In the genomic region with DNA sequence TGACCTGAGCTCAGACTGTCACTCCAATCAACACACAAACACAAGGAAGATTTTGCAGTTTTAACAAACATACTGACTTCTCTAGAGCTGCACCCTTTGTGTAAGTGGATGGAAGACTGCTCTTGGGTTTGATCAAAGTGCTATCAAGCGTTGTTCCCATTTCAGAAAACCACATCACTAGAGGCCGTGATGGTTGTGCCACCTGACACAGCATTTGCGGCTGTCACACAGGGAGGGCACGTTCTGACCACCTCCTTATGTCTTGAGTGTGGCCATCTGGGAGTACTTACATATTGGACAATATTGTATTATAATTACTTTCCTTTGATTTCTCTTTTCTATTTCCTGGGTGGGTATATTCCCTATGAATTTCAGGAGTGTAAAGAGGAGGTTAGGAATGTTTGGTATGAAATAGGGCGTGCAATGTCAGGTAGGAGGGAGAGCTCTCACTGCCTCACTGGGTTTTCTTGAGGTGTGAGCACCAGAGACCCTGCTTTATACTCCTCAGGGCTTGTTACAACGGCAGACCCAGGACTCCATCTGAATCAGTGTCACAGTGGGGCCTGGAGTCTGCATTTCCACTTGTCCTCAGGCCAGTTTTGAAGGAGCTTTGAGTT, we compare ENCODE assay signal across 12 cellular contexts.
DNase-seq lines count a peak whose midpoint lies in the region; ATAC-seq, FAIRE-seq and TF ChIP-seq lines count a peak whose summit lies in the region.
"Had no signal": no experiment of that assay in that cellular context is flagged by ENCODE, and none has a peak within 500 bp of the region (broad histone marks: within the 10 kb centered on the region; RNA-seq: fewer than 3 reads in every experiment).

No MANE protein-coding gene starts in this region.

- ATAC-seq in A549, result peak; percentile 31 to 56; a peak in 4 of 6 replicates
- peak; percentile 19 for ATAC-seq in GM18511 (IDR thresholded peaks at IDR 0.05; ENCODE audit: unreplicated experiment)
- peak; percentile 13 for ATAC-seq in HG03571 (IDR thresholded peaks at IDR 0.05; ENCODE audit: unreplicated experiment)
- peak; percentile 10; the same call in 1 of the 3 replicates for ATAC-seq in K562
- ATAC-seq in GM18520 (IDR thresholded peaks at IDR 0.05; ENCODE audit: unreplicated experiment), result no peak

- no peak overlapping the region for H3K27ac ChIP-seq in A549
- no peak overlapping the region for H3K27ac ChIP-seq in K562 (ENCODE audit: extremely low read depth, low read depth, low read length)
- H3K27ac ChIP-seq: parathyroid adenoma, sigmoid colon, SJSA1 had no signal

- H3K4me1 ChIP-seq in A549, result no peaks in the 10 kb centered on the region
- H3K4me1 ChIP-seq in K562 (replicated peaks in 1 of 2; ENCODE audit: control insufficient read depth in 2 of 2, insufficient read depth in 2 of 2, low read length in 2 of 2), result peaks cover 0 to 3% of the 10 kb centered on the region in 2 experiments; a peak in 1 of 5 replicates
- H3K4me1 ChIP-seq: parathyroid adenoma, sigmoid colon, SJSA1 had no signal

- no peak for FAIRE-seq in A549 (lab: Jason Lieb, UNC)
- no peak for FAIRE-seq in K562 (lab: Jason Lieb, UNC)
- no peak for FAIRE-seq in RCC 7860 (lab: Jason Lieb, UNC)
- FAIRE-seq: colon had no signal

- TF ChIP-seq RAD21 in A549 (conservative IDR thresholded peaks at IDR 0.05 in 1 of 2, IDR thresholded peaks at IDR 0.05 in 1 of 2) (no peak), K562 (CRISPR knock-in tag; conservative IDR thresholded peaks at IDR 0.05 in 1 of 2, IDR thresholded peaks at IDR 0.05 in 1 of 2) (no peak)

- no peak overlapping the region for H2AFZ ChIP-seq in K562 (ENCODE audit: low read depth, low read length)

- H3K9me1 ChIP-seq in K562 (ENCODE audit: control insufficient read depth, insufficient read depth, low read length), result no peaks in the 10 kb centered on the region

- TF ChIP-seq POLR2A in A549 (IDR thresholded peaks at IDR 0.05; ENCODE audit: low read length), result no peak
- TF ChIP-seq POLR2A in K562 (conservative IDR thresholded peaks at IDR 0.05), result no peak

- POLR2A ChIA-PET in A549 (lab: Yijun Ruan, JAX) (interaction anchor here (1.1 to 1.3 kb wide), 2 partner anchors 85 to 92 kb away, joined by 3 read pairs; no protein-coding TSS in a partner anchor), K562 (lab: Yijun Ruan, JAX) (interaction anchor here (0.6 to 0.9 kb wide), 3 partner anchors 51 to 341 kb away, joined by 3 read pairs; a partner anchor contains a TSS)

- in situ Hi-C loops in K562 (cut with MboI), result loop anchor here (5.0 kb wide), 1 partner anchor 85 kb away; no protein-coding TSS in a partner anchor

- TF ChIP-seq EP300 in A549 (IDR thresholded peaks at IDR 0.05), result no peak
- no peak for TF ChIP-seq EP300 in K562 (IDR thresholded peaks at IDR 0.05; ENCODE audit: low read length)

- H3K4me2 ChIP-seq in A549, result no peak overlapping the region
- H3K4me2 ChIP-seq in K562 (ENCODE audit: insufficient read depth, low read length), result no peak overlapping the region

- 36% methylated on average over 6 of the region's 6 CpGs for WGBS in A549 (ENCODE audit: missing lambda C conversion rate)
- 11% methylated on average over 6 of the region's 6 CpGs for WGBS in K562 (ENCODE audit: insufficient coverage, low coverage, missing lambda C conversion rate)

- TF ChIP-seq CTCF in A549 (IDR thresholded peaks at IDR 0.05) (no peak), K562 (IDR thresholded peaks at IDR 0.05 in 2 of 3, conservative IDR thresholded peaks at IDR 0.05 in 1 of 3; ENCODE audit: insufficient read depth in 2 of 3, low read depth in 1 of 3, low read length in 3 of 3) (no peak)

- intact Hi-C loops in K562 (cut with micrococcal nuclease), result loop anchor here (1.0 kb wide), 1 partner anchor 85 kb away; no protein-coding TSS in a partner anchor

- H3K9ac ChIP-seq in K562 (ENCODE audit: insufficient read depth in 1 of 2, low read depth in 2 of 2, low read length in 2 of 2), result no peak overlapping the region
- H3K9ac ChIP-seq: parathyroid adenoma had no signal

- H4K20me1 ChIP-seq in K562 (replicated peaks; ENCODE audit: control insufficient read depth, insufficient read depth, low read length), result no peaks in the 10 kb centered on the region

- CTCF ChIA-PET in A549 (lab: Yijun Ruan, JAX) (interaction anchor here (0.6 to 10.9 kb wide), 36 partner anchors 8 to 758 kb away, joined by 3 to 133 read pairs (median 4); a partner anchor contains a TSS), K562 (lab: Yijun Ruan, JAX; ENCODE audit: low intra/inter-chr PET ratio) (interaction anchor here (1.4 kb wide), 1 partner anchor 85 kb away, joined by 5 read pairs; no protein-coding TSS in a partner anchor)

- H3K4me3 ChIP-seq in A549 (no peak overlapping the region), K562 (no peak overlapping the region)
- H3K4me3 ChIP-seq: sigmoid colon, SJSA1 had no signal

- H3K36me3 ChIP-seq in K562 (ENCODE audit: control insufficient read depth, insufficient read depth, low read length), result no peaks in the 10 kb centered on the region

- H3K9me3 ChIP-seq in A549 (no peaks in the 10 kb centered on the region), K562 (replicated peaks; ENCODE audit: control insufficient read depth, insufficient read depth, low read depth, low read length) (no peaks in the 10 kb centered on the region)
- H3K9me3 ChIP-seq: sigmoid colon, SJSA1 had no signal

- peaks cover 0 to 21% of the 10 kb centered on the region in 2 experiments; a peak in 3 of 5 replicates for H3K27me3 ChIP-seq in K562 (ENCODE audit: control insufficient read depth in 2 of 2, insufficient read depth in 2 of 2, low read length in 2 of 2)
- H3K27me3 ChIP-seq: sigmoid colon, SJSA1 had no signal

- BruUV-seq in K562 (replicated peaks; lab: Mats Ljungman, UMichigan), result no TSS peak

- DNase-seq in A549 (ENCODE audit: low read depth in 1 of 2, low spot score in 1 of 2) (no peak), K562 (ENCODE audit: extremely low read depth in 1 of 4, low spot score in 3 of 4) (no peak), RCC 7860 (ENCODE audit: low spot score) (no peak)
- no peak for DNase-seq in activated naive CD4-positive, alpha-beta T cell (lab: John Stamatoyannopoulos, UW)
- DNase-seq in effector CD4-positive, alpha-beta T cell, result no peak

- no peaks in the 10 kb centered on the region for H3K79me2 ChIP-seq in K562 (ENCODE audit: control insufficient read depth, insufficient read depth, low read length)
- H3K79me2 ChIP-seq: parathyroid adenoma had no signal

TF ChIP-seq in A549, 52 proteins besides CTCF, POLR2A, EP300 and RAD21 (continues in another document):
- TF ChIP-seq CHD2 (IDR thresholded peaks at IDR 0.05; ENCODE audit: low read length, partially characterized antibody) (no peak), EHMT2 (IDR thresholded peaks at IDR 0.05; ENCODE audit: low read depth) (no peak), ZC3H11A (IDR thresholded peaks at IDR 0.05) (no peak), FOSB (CRISPR knock-in tag; IDR thresholded peaks at IDR 0.05) (no peak), HEYL (CRISPR knock-in tag; IDR thresholded peaks at IDR 0.05) (no peak), ZSCAN20 (CRISPR knock-in tag; IDR thresholded peaks at IDR 0.05) (no peak), MAZ (IDR thresholded peaks at IDR 0.05; ENCODE audit: borderline replicate concordance, low read depth, low read length) (no peak), HOXB13 (CRISPR knock-in tag; IDR thresholded peaks at IDR 0.05; ENCODE audit: low read depth) (no peak), JUN (IDR thresholded peaks at IDR 0.05) (no peak), GATA3 (IDR thresholded peaks at IDR 0.05; ENCODE audit: borderline replicate concordance) (no peak), JUNB (IDR thresholded peaks at IDR 0.05) (no peak), NR3C1 (IDR thresholded peaks at IDR 0.05) (no peak), NFE2L2 (conservative IDR thresholded peaks at IDR 0.05; ENCODE audit: low read length) (no peak), RARB (CRISPR knock-in tag; IDR thresholded peaks at IDR 0.05) (no peak), HOXB5 (CRISPR knock-in tag; IDR thresholded peaks at IDR 0.05) (no peak)
- TF ChIP-seq, protein P1, sequence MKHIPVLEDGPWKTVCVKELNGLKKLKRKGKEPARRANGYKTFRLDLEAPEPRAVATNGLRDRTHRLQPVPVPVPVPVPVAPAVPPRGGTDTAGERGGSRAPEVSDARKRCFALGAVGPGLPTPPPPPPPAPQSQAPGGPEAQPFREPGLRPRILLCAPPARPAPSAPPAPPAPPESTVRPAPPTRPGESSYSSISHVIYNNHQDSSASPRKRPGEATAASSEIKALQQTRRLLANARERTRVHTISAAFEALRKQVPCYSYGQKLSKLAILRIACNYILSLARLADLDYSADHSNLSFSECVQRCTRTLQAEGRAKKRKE (CRISPR knock-in tag; IDR thresholded peaks at IDR 0.05; ENCODE audit: low read depth), result no peak

TF ChIP-seq in K562, 482 proteins besides CTCF, POLR2A, EP300 and RAD21 (continues in another document):
- TF ChIP-seq, protein P2, sequence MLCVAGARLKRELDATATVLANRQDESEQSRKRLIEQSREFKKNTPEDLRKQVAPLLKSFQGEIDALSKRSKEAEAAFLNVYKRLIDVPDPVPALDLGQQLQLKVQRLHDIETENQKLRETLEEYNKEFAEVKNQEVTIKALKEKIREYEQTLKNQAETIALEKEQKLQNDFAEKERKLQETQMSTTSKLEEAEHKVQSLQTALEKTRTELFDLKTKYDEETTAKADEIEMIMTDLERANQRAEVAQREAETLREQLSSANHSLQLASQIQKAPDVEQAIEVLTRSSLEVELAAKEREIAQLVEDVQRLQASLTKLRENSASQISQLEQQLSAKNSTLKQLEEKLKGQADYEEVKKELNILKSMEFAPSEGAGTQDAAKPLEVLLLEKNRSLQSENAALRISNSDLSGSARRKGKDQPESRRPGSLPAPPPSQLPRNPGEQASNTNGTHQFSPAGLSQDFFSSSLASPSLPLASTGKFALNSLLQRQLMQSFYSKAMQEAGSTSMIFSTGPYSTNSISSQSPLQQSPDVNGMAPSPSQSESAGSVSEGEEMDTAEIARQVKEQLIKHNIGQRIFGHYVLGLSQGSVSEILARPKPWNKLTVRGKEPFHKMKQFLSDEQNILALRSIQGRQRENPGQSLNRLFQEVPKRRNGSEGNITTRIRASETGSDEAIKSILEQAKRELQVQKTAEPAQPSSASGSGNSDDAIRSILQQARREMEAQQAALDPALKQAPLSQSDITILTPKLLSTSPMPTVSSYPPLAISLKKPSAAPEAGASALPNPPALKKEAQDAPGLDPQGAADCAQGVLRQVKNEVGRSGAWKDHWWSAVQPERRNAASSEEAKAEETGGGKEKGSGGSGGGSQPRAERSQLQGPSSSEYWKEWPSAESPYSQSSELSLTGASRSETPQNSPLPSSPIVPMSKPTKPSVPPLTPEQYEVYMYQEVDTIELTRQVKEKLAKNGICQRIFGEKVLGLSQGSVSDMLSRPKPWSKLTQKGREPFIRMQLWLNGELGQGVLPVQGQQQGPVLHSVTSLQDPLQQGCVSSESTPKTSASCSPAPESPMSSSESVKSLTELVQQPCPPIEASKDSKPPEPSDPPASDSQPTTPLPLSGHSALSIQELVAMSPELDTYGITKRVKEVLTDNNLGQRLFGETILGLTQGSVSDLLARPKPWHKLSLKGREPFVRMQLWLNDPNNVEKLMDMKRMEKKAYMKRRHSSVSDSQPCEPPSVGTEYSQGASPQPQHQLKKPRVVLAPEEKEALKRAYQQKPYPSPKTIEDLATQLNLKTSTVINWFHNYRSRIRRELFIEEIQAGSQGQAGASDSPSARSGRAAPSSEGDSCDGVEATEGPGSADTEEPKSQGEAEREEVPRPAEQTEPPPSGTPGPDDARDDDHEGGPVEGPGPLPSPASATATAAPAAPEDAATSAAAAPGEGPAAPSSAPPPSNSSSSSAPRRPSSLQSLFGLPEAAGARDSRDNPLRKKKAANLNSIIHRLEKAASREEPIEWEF (CRISPR knock-in tag; IDR thresholded peaks at IDR 0.05), result no peak
